Comparison of ENCODE assay signal across 11 cellular contexts in the genomic region with DNA sequence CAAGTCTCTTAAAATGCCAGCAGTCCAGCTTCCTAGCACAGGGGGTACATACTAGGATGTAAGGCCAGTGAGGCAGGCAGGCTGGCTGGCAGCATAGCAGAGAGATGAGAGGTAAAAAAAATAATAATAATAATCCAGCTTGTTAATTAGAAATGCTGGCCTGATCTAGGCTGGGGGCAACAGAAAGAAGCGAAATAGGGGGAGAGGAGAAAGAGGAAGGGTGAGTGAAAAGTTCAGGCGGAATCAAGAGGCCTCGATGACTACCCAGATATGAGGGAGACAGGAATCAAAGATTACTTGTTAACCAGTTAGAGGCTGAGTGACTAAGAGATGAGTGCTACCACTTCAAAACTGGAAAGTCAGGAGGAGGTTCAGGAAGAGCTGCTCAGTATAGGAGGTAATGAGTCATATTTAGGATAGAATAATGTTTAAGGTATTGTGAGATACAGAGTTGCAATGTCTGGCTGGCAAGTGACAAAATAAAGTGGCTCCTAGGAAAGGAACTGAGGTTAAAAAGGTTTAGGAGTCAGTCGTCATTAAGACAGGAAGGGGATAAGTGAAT. TPM values are rescaled to one million over a fixed set of nuclear protein-coding genes. Genes with fewer than 3 reads are reported as not detected.
DNase-seq lines count a peak whose midpoint lies in the region; ATAC-seq and TF ChIP-seq lines count a peak whose summit lies in the region.
"Had no signal": no experiment of that assay in that cellular context is flagged by ENCODE, and none has a peak within 500 bp of the region (broad histone marks: within the 10 kb centered on the region; RNA-seq: fewer than 3 reads in every experiment).

No MANE protein-coding gene starts in this region.

- in situ Hi-C loops in Panc1 (cut with HindIII; ENCODE audit: low pct_unique_long_range_greater_than_20kb, low sequenced_read_pairs) = no loop called here
- in situ Hi-C loops in GM13977 (cut with MboI; ENCODE audit: low pct_unique_long_range_greater_than_20kb, low sequenced_read_pairs, unreplicated experiment) = loop anchor here (25.0 kb wide), 1 partner anchor 325 kb away; no protein-coding TSS in a partner anchor

- ATAC-seq in Panc1 = peak; percentile 61
- no peak for ATAC-seq in effector memory CD8-positive, alpha-beta T cell (replicated peaks)
- no peak for ATAC-seq in HG03354 (IDR thresholded peaks at IDR 0.05; ENCODE audit: poor library complexity, severe bottlenecking, unreplicated experiment)

- H3K36me3 Mint-ChIP-seq in activated CD4-positive, alpha-beta memory T cell treated with anti-CD3 and anti-CD28 coated beads for 36 hours = peaks cover 12% of the 10 kb centered on the region
- peaks cover 4% of the 10 kb centered on the region for H3K36me3 Mint-ChIP-seq in activated CD4-positive, alpha-beta memory T cell treated with anti-CD3 and anti-CD28 coated beads, Interleukin-2, amount 10 ng/mL, durations not matched to agents 7 days and 5 days (ENCODE audit: low read depth)
- peaks cover 15% of the 10 kb centered on the region for H3K36me3 Mint-ChIP-seq in effector memory CD8-positive, alpha-beta T cell (ENCODE audit: insufficient read depth)

- no peaks in the 10 kb centered on the region for H3K9me3 Mint-ChIP-seq in activated CD4-positive, alpha-beta memory T cell treated with anti-CD3 and anti-CD28 coated beads for 36 hours
- H3K9me3 Mint-ChIP-seq in activated CD4-positive, alpha-beta memory T cell treated with anti-CD3 and anti-CD28 coated beads, Interleukin-2, amount 10 ng/mL, durations not matched to agents 7 days and 5 days = no peaks in the 10 kb centered on the region
- no peaks in the 10 kb centered on the region for H3K9me3 Mint-ChIP-seq in effector memory CD8-positive, alpha-beta T cell

- H3K4me3 Mint-ChIP-seq in activated CD4-positive, alpha-beta memory T cell treated with anti-CD3 and anti-CD28 coated beads for 36 hours = no peak overlapping the region
- H3K4me3 Mint-ChIP-seq in activated CD4-positive, alpha-beta memory T cell treated with anti-CD3 and anti-CD28 coated beads, Interleukin-2, amount 10 ng/mL, durations not matched to agents 7 days and 5 days = no peak overlapping the region
- H3K4me3 Mint-ChIP-seq in effector memory CD8-positive, alpha-beta T cell = no peak overlapping the region

- H3K36me3 ChIP-seq in Panc1 (ENCODE audit: control insufficient read depth, insufficient read depth, low read length) = no peaks in the 10 kb centered on the region
- H3K36me3 ChIP-seq: ovary had no signal

- CTCF ChIA-PET in activated CD4-positive, alpha-beta memory T cell treated with anti-CD3 and anti-CD28 coated beads for 36 hours (lab: Charles Lee) = interaction anchor here (0.6 to 7.4 kb wide), 17 partner anchors 10 to 487 kb away, joined by 3 to 77 read pairs (median 4); a partner anchor contains a TSS
- CTCF ChIA-PET in activated CD4-positive, alpha-beta memory T cell treated with anti-CD3 and anti-CD28 coated beads, Interleukin-2, amount 10 ng/mL, durations not matched to agents 7 days and 5 days (lab: Charles Lee) = interaction anchor here (0.5 to 6.2 kb wide), 14 partner anchors 10 to 278 kb away, joined by 3 to 58 read pairs (median 4); no protein-coding TSS in a partner anchor
- CTCF ChIA-PET in Panc1 (lab: Charles Lee) = interaction anchor here (0.6 to 2.7 kb wide), 7 partner anchors 13 to 237 kb away, joined by 3 to 20 read pairs (median 5); no protein-coding TSS in a partner anchor

- peaks cover 45% of the 10 kb centered on the region for H3K4me1 Mint-ChIP-seq in activated CD4-positive, alpha-beta memory T cell treated with anti-CD3 and anti-CD28 coated beads for 36 hours (ENCODE audit: low read depth)
- peaks cover 52% of the 10 kb centered on the region for H3K4me1 Mint-ChIP-seq in activated CD4-positive, alpha-beta memory T cell treated with anti-CD3 and anti-CD28 coated beads, Interleukin-2, amount 10 ng/mL, durations not matched to agents 7 days and 5 days
- H3K4me1 Mint-ChIP-seq in effector memory CD8-positive, alpha-beta T cell (ENCODE audit: low read depth in 2 of 2) = peaks cover 26 to 45% of the 10 kb centered on the region in 2 donors

- no peak overlapping the region for H3K4me3 ChIP-seq in Panc1 (ENCODE audit: low read depth in 2 of 2, low read length in 2 of 2)
- H3K4me3 ChIP-seq in skin epidermis = no peak overlapping the region
- H3K4me3 ChIP-seq: ovary had no signal

- POLR2A ChIA-PET in activated CD4-positive, alpha-beta memory T cell treated with anti-CD3 and anti-CD28 coated beads for 36 hours (lab: Charles Lee) = interaction anchor here (0.6 to 1.3 kb wide), 2 partner anchors 29 to 105 kb away, joined by 4 read pairs; a partner anchor contains a TSS
- POLR2A ChIA-PET in activated CD4-positive, alpha-beta memory T cell treated with anti-CD3 and anti-CD28 coated beads, Interleukin-2, amount 10 ng/mL, durations not matched to agents 7 days and 5 days (lab: Charles Lee) = interaction anchor here (1.2 kb wide), 1 partner anchor 13 kb away, joined by 3 read pairs; no protein-coding TSS in a partner anchor
- POLR2A ChIA-PET in Panc1 (lab: Charles Lee) = interaction anchor here (0.7 kb wide), 1 partner anchor 985 kb away, joined by 3 read pairs; no protein-coding TSS in a partner anchor

- no peaks in the 10 kb centered on the region for H3K27me3 ChIP-seq in Panc1 (ENCODE audit: control insufficient read depth, insufficient read depth, low read length)
- H3K27me3 ChIP-seq: ovary had no signal

- no TSS peak for BruUV-seq in Panc1 (replicated peaks; lab: Mats Ljungman, UMichigan)

- H3K27ac ChIP-seq in Panc1 (ENCODE audit: low read length) (peak overlapping the region; percentile 70), skin epidermis (peak overlapping the region in 15 of 21 experiments; percentile 7 to 72 (median 38))
- H3K27ac ChIP-seq: ovary had no signal

- TF ChIP-seq CTCF in Panc1 (IDR thresholded peaks at IDR 0.05) = no peak
- TF ChIP-seq CTCF in GM13977 (IDR thresholded peaks at IDR 0.05; ENCODE audit: extremely low read depth, insufficient read depth, missing control alignments) = no peak

- H3K9me3 ChIP-seq in Panc1 (ENCODE audit: control insufficient read depth, insufficient read depth, low read depth, low read length) = peaks cover 3% of the 10 kb centered on the region; the same call in 1 of the 2 replicates
- H3K9me3 ChIP-seq: ovary had no signal

- intact Hi-C loops in activated CD4-positive, alpha-beta memory T cell treated with anti-CD3 and anti-CD28 coated beads for 36 hours (cut with micrococcal nuclease) = loop anchor here (1.0 to 10.0 kb wide), 5 partner anchors 14 to 1102 kb away; a partner anchor contains a TSS
- intact Hi-C loops in Panc1 (cut with micrococcal nuclease; ENCODE audit: unreplicated experiment) = loop anchor here (1.0 to 5.0 kb wide), 2 partner anchors 127 to 210 kb away; no protein-coding TSS in a partner anchor

- H3K27ac Mint-ChIP-seq in activated CD4-positive, alpha-beta memory T cell treated with anti-CD3 and anti-CD28 coated beads for 36 hours = peak overlapping the region; percentile 59
- H3K27ac Mint-ChIP-seq in activated CD4-positive, alpha-beta memory T cell treated with anti-CD3 and anti-CD28 coated beads, Interleukin-2, amount 10 ng/mL, durations not matched to agents 7 days and 5 days = no peak overlapping the region
- H3K27ac Mint-ChIP-seq in effector memory CD8-positive, alpha-beta T cell = peak overlapping the region; percentile 29 to 51

- DNase-seq in activated CD4-positive, alpha-beta memory T cell treated with anti-CD3 and anti-CD28 coated beads for 36 hours = no peak
- DNase-seq in activated CD4-positive, alpha-beta memory T cell treated with anti-CD3 and anti-CD28 coated beads, Interleukin-2, amount 10 ng/mL, durations not matched to agents 7 days and 5 days = no peak
- DNase-seq in Panc1 (ENCODE audit: low read depth, low spot score) (peak; percentile 82), D341Med (ENCODE audit: low spot score) (no peak), GM13977 (ENCODE audit: low spot score) (no peak)
- DNase-seq in effector memory CD8-positive, alpha-beta T cell = no peak
- DNase-seq: AML-193, foreskin melanocyte, ovary had no signal

- H3K27me3 Mint-ChIP-seq in activated CD4-positive, alpha-beta memory T cell treated with anti-CD3 and anti-CD28 coated beads for 36 hours = no peaks in the 10 kb centered on the region
- no peaks in the 10 kb centered on the region for H3K27me3 Mint-ChIP-seq in activated CD4-positive, alpha-beta memory T cell treated with anti-CD3 and anti-CD28 coated beads, Interleukin-2, amount 10 ng/mL, durations not matched to agents 7 days and 5 days
- no peaks in the 10 kb centered on the region for H3K27me3 Mint-ChIP-seq in effector memory CD8-positive, alpha-beta T cell

- peaks cover 37% of the 10 kb centered on the region for H3K4me1 ChIP-seq in Panc1 (ENCODE audit: control insufficient read depth, insufficient read depth, low read length)

RNA-seq across cellular contexts. Expression of a gene that starts 2.8 kb away (rescaled TPM):
- total RNA-seq in activated CD4-positive, alpha-beta memory T cell treated with anti-CD3 and anti-CD28 coated beads for 36 hours = 10 to 100 TPM in 1 of 2 experiments, 1 to 10 TPM in 1; 9.3 to 11.2 TPM
- 1 to 10 TPM; 7.7 to 8.4 TPM for total RNA-seq in activated CD4-positive, alpha-beta memory T cell treated with anti-CD3 and anti-CD28 coated beads, Interleukin-2, amount 10 ng/mL, durations not matched to agents 7 days and 5 days
- 9.1 TPM for total RNA-seq in Panc1 (2021; ENCODE audit: unreplicated experiment)
- polyA plus RNA-seq in Panc1 (2012; ENCODE audit: insufficient read length) = 4.7 TPM

RNA-seq across cellular contexts. Expression of a gene that starts 28.2 kb away (rescaled TPM):
- total RNA-seq in activated CD4-positive, alpha-beta memory T cell treated with anti-CD3 and anti-CD28 coated beads for 36 hours = under 1 TPM in 1 of 2 experiments, not detected in 1; 0.12 TPM
- total RNA-seq in activated CD4-positive, alpha-beta memory T cell treated with anti-CD3 and anti-CD28 coated beads, Interleukin-2, amount 10 ng/mL, durations not matched to agents 7 days and 5 days = not detected
- 2.1 TPM for total RNA-seq in Panc1 (2021; ENCODE audit: unreplicated experiment)
- polyA plus RNA-seq in Panc1 (2012; ENCODE audit: insufficient read length) = 1.1 TPM
